Comparison of ENCODE assay signal across 8 cellular contexts in the genomic region with DNA sequence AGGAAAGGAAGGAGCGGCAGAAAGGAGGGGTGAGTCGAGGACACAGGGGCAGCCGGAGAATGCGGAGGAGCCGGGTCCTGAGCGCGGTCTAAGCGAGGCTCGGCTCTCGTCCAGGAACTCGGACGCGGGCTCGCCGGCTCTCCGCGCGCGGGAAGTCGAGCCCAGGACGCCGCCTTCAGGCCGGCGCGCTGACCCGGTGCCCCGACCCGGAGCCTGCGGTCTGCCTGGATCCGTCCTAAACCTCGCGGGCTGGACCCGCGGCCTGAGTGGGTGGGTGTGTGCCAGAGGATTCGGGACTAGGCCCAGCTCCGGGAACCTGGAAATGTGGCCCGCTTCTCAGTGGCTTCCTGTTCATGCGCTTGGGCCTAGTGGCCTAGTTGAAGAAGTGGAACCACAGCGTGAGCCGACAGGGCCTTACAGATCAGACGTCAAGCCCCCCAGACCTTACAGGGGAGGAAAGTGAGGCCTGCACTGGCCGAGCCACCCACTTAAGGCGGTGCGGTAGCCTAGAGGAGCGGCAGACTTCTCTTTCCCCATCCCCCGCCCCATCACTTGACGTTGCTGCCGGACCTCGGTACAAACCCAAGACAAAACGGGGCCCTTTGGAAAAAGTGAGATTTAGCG. TPM values are rescaled to one million over a fixed set of nuclear protein-coding genes. Genes with fewer than 3 reads are reported as not detected.
DNase-seq lines count a peak whose midpoint lies in the region; ATAC-seq and TF ChIP-seq lines count a peak whose summit lies in the region.

No MANE protein-coding gene starts in this region.

- TF ChIP-seq CTCF in endodermal cell (conservative IDR thresholded peaks at IDR 0.05) = peak; percentile 47
- peak in 2 of 5 experiments; percentile 14 to 25 for TF ChIP-seq CTCF in tibial nerve (IDR thresholded peaks at IDR 0.05)
- TF ChIP-seq CTCF in GM20000 (IDR thresholded peaks at IDR 0.05; ENCODE audit: extremely low read depth, missing control alignments) = no peak

- peak overlapping the region; percentile 97 for H3K27ac ChIP-seq in SK-N-MC
- no peak overlapping the region for H3K27ac ChIP-seq in endodermal cell (ENCODE audit: low read depth, low read length)
- H3K27ac ChIP-seq in tibial nerve = peak overlapping the region in 3 of 4 donors; percentile 77 to 87 (median 86)

- peaks cover 85% of the 10 kb centered on the region for H3K27me3 Mint-ChIP-seq in endodermal cell (ENCODE audit: insufficient read depth)

- peaks cover 96% of the 10 kb centered on the region for H3K27me3 ChIP-seq in endodermal cell (ENCODE audit: control insufficient read depth, insufficient read depth, low read length, poor library complexity, severe bottlenecking)
- peaks cover 0 to 28% of the 10 kb centered on the region in 2 donors for H3K27me3 ChIP-seq in tibial nerve

- H3K36me3 ChIP-seq in SK-N-MC (ENCODE audit: insufficient read depth, low read length) = peaks cover 4% of the 10 kb centered on the region; the same call in 1 of the 2 replicates
- H3K36me3 ChIP-seq in endodermal cell (ENCODE audit: control insufficient read depth, insufficient read depth, low read length) = no peaks in the 10 kb centered on the region
- H3K36me3 ChIP-seq in tibial nerve = no peaks in the 10 kb centered on the region

- H3K27ac Mint-ChIP-seq in endodermal cell = no peak overlapping the region

- DNase-seq in NCI-H2107 (lab: John Stamatoyannopoulos, UW) (peak; percentile 8), NCI-H2107 treated with DMSO at 0.1 percent for 48 hours (lab: John Stamatoyannopoulos, UW; ENCODE audit: unreplicated experiment) (no peak), SK-N-MC (ENCODE audit: low read depth, low spot score) (no peak), endodermal cell (peak; percentile 84), mesenteric fat pad (ENCODE audit: low spot score) (peak; percentile 90), tibial nerve (ENCODE audit: low spot score in 2 of 2) (no peak), GM20000 (ENCODE audit: low spot score) (no peak)

- H3K9me3 ChIP-seq in SK-N-MC (ENCODE audit: low read depth, low read length) (no peaks in the 10 kb centered on the region), endodermal cell (ENCODE audit: control insufficient read depth, low read length) (no peaks in the 10 kb centered on the region), tibial nerve (no peaks in the 10 kb centered on the region)

- peak; percentile 20 for ATAC-seq in HG02852 (IDR thresholded peaks at IDR 0.05; ENCODE audit: unreplicated experiment)

- peaks cover 14% of the 10 kb centered on the region for H3K4me1 Mint-ChIP-seq in endodermal cell

- WGBS in endodermal cell (ENCODE audit: insufficient coverage in 1 of 2, insufficient read length in 1 of 2), 2 experiments = 6 to 11% methylated on average over 13 to 51 of the region's 51 CpGs
- WGBS in tibial nerve, 2 donors = 15 to 20% methylated on average over 33 to 45 of the region's 51 CpGs

- H3K9ac ChIP-seq in SK-N-MC (ENCODE audit: insufficient read length) = peak overlapping the region; percentile 88
- H3K9ac ChIP-seq in endodermal cell (ENCODE audit: extremely low read depth, low read length, poor library complexity, severe bottlenecking) = peak overlapping the region; percentile 56

- no peak for TF ChIP-seq EP300 in tibial nerve (IDR thresholded peaks at IDR 0.05)

- no peaks in the 10 kb centered on the region for H3K4me1 ChIP-seq in endodermal cell (ENCODE audit: control insufficient read depth, insufficient read depth, low read length)
- peaks cover 0 to 18% (median 5%) of the 10 kb centered on the region in 4 donors for H3K4me1 ChIP-seq in tibial nerve

- H3K4me3 ChIP-seq in SK-N-MC (peak overlapping the region; percentile 95), endodermal cell (ENCODE audit: low read length) (peak overlapping the region; percentile 87), tibial nerve (peak overlapping the region; percentile 48 to 88 (median 87))

- TF ChIP-seq POLR2A in tibial nerve (IDR thresholded peaks at IDR 0.05) = no peak

- H3K36me3 Mint-ChIP-seq in endodermal cell (ENCODE audit: low read depth) = no peaks in the 10 kb centered on the region

- no peaks in the 10 kb centered on the region for H3K9me3 Mint-ChIP-seq in endodermal cell

- peak overlapping the region; percentile 64 for H3K4me3 Mint-ChIP-seq in endodermal cell

RNA-seq across cellular contexts. Expression of gene CDKN2B-AS1, which starts 1.2 kb away (rescaled TPM):
- total RNA-seq in endodermal cell (not detected), mesenteric fat pad (0.64 TPM), tibial nerve (1 to 10 TPM in 1 of 4 donors, under 1 TPM in 2, not detected in 1; 0.59 to 1.5 (median 0.90) TPM)
- 0.61 TPM for polyA plus RNA-seq in endodermal cell (2013, experiment 1 of 2)
- 0.37 TPM for polyA plus RNA-seq in endodermal cell (2013, experiment 2 of 2)

RNA-seq across cellular contexts. Expression of gene CDKN2A, which starts 1.6 kb away (rescaled TPM):
- total RNA-seq in endodermal cell (1 to 10 TPM; 1.9 to 6.7 TPM), mesenteric fat pad (4.2 TPM), tibial nerve (10 to 100 TPM in 1 of 4 donors, 1 to 10 TPM in 3; 1.7 to 11.6 (median 2.4) TPM)
- polyA plus RNA-seq in endodermal cell (2013, experiment 1 of 2) = 2.1 TPM
- polyA plus RNA-seq in endodermal cell (2013, experiment 2 of 2) = 3.9 TPM

RNA-seq across cellular contexts. Expression of gene CDKN2B, which starts 13.3 kb away (rescaled TPM):
- 10 to 100 TPM in 1 of 2 donors, 1 to 10 TPM in 1; 4.5 to 11.4 TPM for total RNA-seq in endodermal cell
- 2.3 TPM for polyA plus RNA-seq in endodermal cell (2013, experiment 1 of 2)
- polyA plus RNA-seq in endodermal cell (2013, experiment 2 of 2) = 4.1 TPM
- total RNA-seq in mesenteric fat pad = 68.7 TPM
- 10 to 100 TPM; 18.2 to 33.1 (median 27.6) TPM for total RNA-seq in tibial nerve

Comparison
In these comparisons a context has a peak if more than half of its experiments do, and no peak if none do; other contexts are left out.
1. DNase-seq: peak in NCI-H2107 (single experiment), endodermal cell (single experiment) and mesenteric fat pad (single experiment); none in NCI-H2107 treated with DMSO at 0.1 percent for 48 hours (single experiment), SK-N-MC (single experiment), tibial nerve (0 of 2) and GM20000 (single experiment).
2. Peak in every context shown above with its lines, with median percentiles within 50 percentile points of each other: H3K4me3 ChIP-seq.